19 cellular contexts compared by ENCODE assay signal in genomic region chr3:182905623-182906022, GRCh38.
DNase-seq lines count a peak whose midpoint lies in the region; ATAC-seq and TF ChIP-seq lines count a peak whose summit lies in the region.
"Had no signal": no experiment of that assay in that cellular context is flagged by ENCODE, and none has a peak within 500 bp of the region (broad histone marks: within the 10 kb centered on the region; RNA-seq: fewer than 3 reads in every experiment).

No MANE protein-coding gene starts in this region.

- 69% methylated on average over 4 of the region's 4 CpGs for WGBS in prostate gland

- CTCF ChIA-PET in CD4-positive, alpha-beta T cell (lab: Charles Lee), result no interaction called here
- CTCF ChIA-PET in CD4-positive, alpha-beta memory T cell (lab: Charles Lee; ENCODE audit: partially characterized antibody), result interaction anchor here (1.1 kb wide), 1 partner anchor 279 kb away, joined by 3 read pairs; no protein-coding TSS in a partner anchor
- CTCF ChIA-PET in HEK293 (lab: Yijun Ruan, JAX), result no interaction called here
- CTCF ChIA-PET in T-cell (lab: Charles Lee), result interaction anchor here (0.6 to 1.2 kb wide), 3 partner anchors 16 to 192 kb away, joined by 3 to 8 read pairs (median 3); no protein-coding TSS in a partner anchor

- ATAC-seq in CD4-positive, alpha-beta T cell (ENCODE audit: poor library complexity), result no peak
- ATAC-seq in T-cell (replicated peaks in 1 of 4) (no peak), GM18861 (IDR thresholded peaks at IDR 0.05; ENCODE audit: unreplicated experiment) (no peak)
- ATAC-seq: effector memory CD8-positive, alpha-beta T cell; left cardiac atrium; stimulated activated naive CD8-positive, alpha-beta T cell treated with anti-CD3 and anti-CD28 coated beads, Interleukin-15, amount 100 ng/mL, for 72 hours had no signal

- peaks cover 22% of the 10 kb centered on the region for H3K36me3 ChIP-seq in CD4-positive, alpha-beta memory T cell (ENCODE audit: insufficient read depth, low read length)
- H3K36me3 ChIP-seq in HEK293 (ENCODE audit: control insufficient read depth in 2 of 2, insufficient read depth in 1 of 2, low read length in 2 of 2) (peaks cover 0 to 22% of the 10 kb centered on the region in 2 experiments; a peak in 2 of 3 replicates), prostate gland (no peaks in the 10 kb centered on the region)

- H3K4me3 ChIP-seq in CD4-positive, alpha-beta memory T cell (ENCODE audit: low read length in 2 of 2), result no peak overlapping the region
- H3K4me3 ChIP-seq in HEK293 (ENCODE audit: low read depth, low read length) (no peak overlapping the region), prostate gland (no peak overlapping the region)

- H3K4me1 ChIP-seq in CD4-positive, alpha-beta memory T cell (ENCODE audit: insufficient read depth, low read length), result peaks cover 5% of the 10 kb centered on the region
- H3K4me1 ChIP-seq in HEK293 (ENCODE audit: control insufficient read depth, insufficient read depth, low read length) (no peaks in the 10 kb centered on the region), prostate gland (replicated peaks) (no peaks in the 10 kb centered on the region)

- peaks cover 12% of the 10 kb centered on the region for H3K4me1 Mint-ChIP-seq in CD4-positive, alpha-beta T cell (ENCODE audit: low read depth)
- peaks cover 5 to 14% (median 10%) of the 10 kb centered on the region in 4 donors for H3K4me1 Mint-ChIP-seq in CD4-positive, alpha-beta memory T cell
- peaks cover 6 to 13% (median 11%) of the 10 kb centered on the region in 3 donors for H3K4me1 Mint-ChIP-seq in T-cell
- H3K4me1 Mint-ChIP-seq: nephron had no signal

- no peak for TF ChIP-seq POLR2A in prostate gland (IDR thresholded peaks at IDR 0.05)

- no peak for TF ChIP-seq CTCF in CD4-positive, alpha-beta T cell (IDR thresholded peaks at IDR 0.05)
- TF ChIP-seq CTCF in HEK293 (tag by site-specific recombination; IDR thresholded peaks at IDR 0.05) (no peak), prostate gland (IDR thresholded peaks at IDR 0.05) (no peak)

- no peak overlapping the region for H3K27ac ChIP-seq in CD4-positive, alpha-beta T cell (ENCODE audit: low read depth, low read length)
- no peak overlapping the region for H3K27ac ChIP-seq in CD4-positive, alpha-beta memory T cell (ENCODE audit: low read depth, low read length)
- H3K27ac ChIP-seq in HEK293 (ENCODE audit: extremely low read depth, low read depth, low read length), result no peak overlapping the region
- H3K27ac ChIP-seq in prostate gland, result no peak overlapping the region
- H3K27ac ChIP-seq: KMS-11 had no signal

- no peaks in the 10 kb centered on the region for H3K27me3 ChIP-seq in CD4-positive, alpha-beta T cell (ENCODE audit: control insufficient read depth, insufficient read depth, low read length)
- H3K27me3 ChIP-seq in CD4-positive, alpha-beta memory T cell (ENCODE audit: insufficient read depth, low read length), result no peaks in the 10 kb centered on the region
- H3K27me3 ChIP-seq in prostate gland (replicated peaks; ENCODE audit: insufficient read depth), result no peaks in the 10 kb centered on the region

- DNase-seq in CD4-positive, alpha-beta T cell, result no peak
- no peak for DNase-seq in CD4-positive, alpha-beta memory T cell
- no peak for DNase-seq in T-cell
- DNase-seq in GOT3 (lab: John Stamatoyannopoulos, UW), result no peak
- no peak for DNase-seq in prostate gland (ENCODE audit: low spot score)
- DNase-seq: AML-193; cerebellar nuclear complex; effector memory CD8-positive, alpha-beta T cell; HFFc6; left cardiac atrium; NCI-H2029; NCI-H526 treated with DMSO at 0.1 percent for 48 hours; Right ventricle myocardium superior; stimulated activated naive CD8-positive, alpha-beta T cell treated with anti-CD3 and anti-CD28 coated beads, Interleukin-15, amount 100 ng/mL, for 72 hours; trophoblast cell had no signal

- no peak overlapping the region for H3K4me3 Mint-ChIP-seq in CD4-positive, alpha-beta T cell
- H3K4me3 Mint-ChIP-seq in CD4-positive, alpha-beta memory T cell, result no peak overlapping the region
- H3K4me3 Mint-ChIP-seq in T-cell, result no peak overlapping the region
- H3K4me3 Mint-ChIP-seq: effector memory CD8-positive, alpha-beta T cell; HFFc6; nephron; stimulated activated naive CD8-positive, alpha-beta T cell treated with anti-CD3 and anti-CD28 coated beads, Interleukin-15, amount 100 ng/mL, for 72 hours had no signal

- intact Hi-C loops in CD4-positive, alpha-beta T cell (cut with DNase I, micrococcal nuclease), result loop anchor here (5.0 to 10.0 kb wide), 2 partner anchors 77 to 119 kb away; partner anchors contain the start of gene DCUN1D1 (in 1 of the 2)
- intact Hi-C loops in CD4-positive, alpha-beta memory T cell (cut with micrococcal nuclease), result no loop called here
- intact Hi-C loops in prostate gland (cut with DNase I), result loop anchor here (10.0 kb wide), 1 partner anchor 189 kb away; the partner anchor contains the start of gene MCCC1

- no peaks in the 10 kb centered on the region for H3K9me3 ChIP-seq in CD4-positive, alpha-beta T cell (ENCODE audit: control insufficient read depth, low read length)
- H3K9me3 ChIP-seq in CD4-positive, alpha-beta memory T cell (ENCODE audit: control insufficient read depth in 1 of 2, low read length in 2 of 2), result no peaks in the 10 kb centered on the region
- H3K9me3 ChIP-seq in HEK293 (ENCODE audit: control insufficient read depth, insufficient read depth, low read depth, low read length), result no peaks in the 10 kb centered on the region
- no peaks in the 10 kb centered on the region for H3K9me3 ChIP-seq in prostate gland

- no peaks in the 10 kb centered on the region for H3K9me3 Mint-ChIP-seq in CD4-positive, alpha-beta T cell
- H3K9me3 Mint-ChIP-seq in CD4-positive, alpha-beta memory T cell, result no peaks in the 10 kb centered on the region
- H3K9me3 Mint-ChIP-seq in T-cell, result no peaks in the 10 kb centered on the region
- H3K9me3 Mint-ChIP-seq: effector memory CD8-positive, alpha-beta T cell; HFFc6; nephron; stimulated activated naive CD8-positive, alpha-beta T cell treated with anti-CD3 and anti-CD28 coated beads, Interleukin-15, amount 100 ng/mL, for 72 hours had no signal

- H3K36me3 Mint-ChIP-seq in CD4-positive, alpha-beta T cell (ENCODE audit: low read depth), result peaks cover 60% of the 10 kb centered on the region
- peaks cover 15 to 49% of the 10 kb centered on the region in 2 donors for H3K36me3 Mint-ChIP-seq in CD4-positive, alpha-beta memory T cell
- H3K36me3 Mint-ChIP-seq in T-cell, result peaks cover 26% of the 10 kb centered on the region

- H3K27me3 Mint-ChIP-seq in CD4-positive, alpha-beta T cell, result no peaks in the 10 kb centered on the region
- no peaks in the 10 kb centered on the region for H3K27me3 Mint-ChIP-seq in CD4-positive, alpha-beta memory T cell
- H3K27me3 Mint-ChIP-seq in T-cell, result no peaks in the 10 kb centered on the region
- H3K27me3 Mint-ChIP-seq: effector memory CD8-positive, alpha-beta T cell; stimulated activated naive CD8-positive, alpha-beta T cell treated with anti-CD3 and anti-CD28 coated beads, Interleukin-15, amount 100 ng/mL, for 72 hours had no signal

- POLR2A ChIA-PET in CD4-positive, alpha-beta T cell (lab: Charles Lee), result no interaction called here
- POLR2A ChIA-PET in CD4-positive, alpha-beta memory T cell (lab: Charles Lee; ENCODE audit: partially characterized antibody), result no interaction called here
- POLR2A ChIA-PET in HEK293 (lab: Yijun Ruan, JAX), result no interaction called here
- POLR2A ChIA-PET in T-cell (lab: Charles Lee), result interaction anchor here in 1 of 2 donors (0.6 kb wide), 1 partner anchor 36 kb away, joined by 4 read pairs; no protein-coding TSS in a partner anchor

- H3K27ac Mint-ChIP-seq in CD4-positive, alpha-beta T cell, result peak overlapping the region; percentile 38
- H3K27ac Mint-ChIP-seq in CD4-positive, alpha-beta memory T cell, result peak overlapping the region in 4 of 7 donors; percentile 14 to 82 (median 72)
- peak overlapping the region; percentile 11 to 17 for H3K27ac Mint-ChIP-seq in T-cell
- H3K27ac Mint-ChIP-seq: HFFc6, nephron had no signal

TF ChIP-seq in HEK293, 187 proteins besides CTCF, POLR2A, EP300 and RAD21:
- TF ChIP-seq GFI1B (tag by site-specific recombination; IDR thresholded peaks at IDR 0.05), result no peak
- no peak for TF ChIP-seq ZBTB21 (tag by site-specific recombination; IDR thresholded peaks at IDR 0.05)
- TF ChIP-seq SCRT2 (tag by site-specific recombination; IDR thresholded peaks at IDR 0.05), result peak; percentile 66
- peak; percentile 31; the same call in 1 of the 2 replicates for TF ChIP-seq SCRT1 (tag by site-specific recombination; IDR thresholded peaks at IDR 0.05; ENCODE audit: borderline replicate concordance)
- no peak for TF ChIP-seq BCL11B (tag by site-specific recombination; IDR thresholded peaks at IDR 0.05; ENCODE audit: low read depth)
- no peak for TF ChIP-seq ZNF426 (tag by site-specific recombination; IDR thresholded peaks at IDR 0.05)

Comparison
In these comparisons a context has a peak if more than half of its experiments do, and no peak if none do; other contexts are left out.
1. H3K27ac Mint-ChIP-seq: peak in every context shown above with its lines; median percentile 72 in CD4-positive, alpha-beta memory T cell; 38 in CD4-positive, alpha-beta T cell; 14 in T-cell.
2. CTCF ChIA-PET loops: an anchor here in CD4-positive, alpha-beta memory T cell (1.1 kb wide) and T-cell (0.6 to 1.2 kb wide); none called in CD4-positive, alpha-beta T cell and HEK293.